Comparison of ENCODE assay signal across 15 cellular contexts in genomic region chr2:225056330-225057073, GRCh38. TPM values are rescaled to one million over a fixed set of nuclear protein-coding genes. Genes with fewer than 3 reads are reported as not detected.
DNase-seq lines count a peak whose midpoint lies in the region; ATAC-seq and TF ChIP-seq lines count a peak whose summit lies in the region.
"Had no signal": no experiment of that assay in that cellular context is flagged by ENCODE, and none has a peak within 500 bp of the region (broad histone marks: within the 10 kb centered on the region; RNA-seq: fewer than 3 reads in every experiment).

No MANE protein-coding gene starts in this region.

- H3K4me1 ChIP-seq in IMR-90 (ENCODE audit: control insufficient read depth, insufficient read depth, low read length): no peaks in the 10 kb centered on the region; the same call in 1 of the 2 replicates
- H3K4me1 ChIP-seq: BE2C, tibial nerve had no signal

- peak overlapping the region; percentile 36; the same call in 1 of the 3 replicates for H2BK15ac ChIP-seq in IMR-90 (ENCODE audit: low read depth, low read length)

- H3K27ac ChIP-seq in IMR-90 (ENCODE audit: insufficient read depth, low read length): no peak overlapping the region
- H3K27ac ChIP-seq: tibial nerve had no signal

- H3K4ac ChIP-seq in IMR-90 (ENCODE audit: low read depth, low read length): no peak overlapping the region

- H3K4me2 ChIP-seq in IMR-90 (ENCODE audit: low read depth, low read length): no peak overlapping the region

- H2AK9ac ChIP-seq in IMR-90 (replicated peaks; ENCODE audit: low read depth, low read length, poor library complexity): no peak overlapping the region

- no peak for TF ChIP-seq CTCF in IMR-90 (conservative IDR thresholded peaks at IDR 0.05; ENCODE audit: low read depth, low read length)

- H3K27ac Mint-ChIP-seq in activated naive CD4-positive, alpha-beta T cell treated with anti-CD3 and anti-CD28 coated beads, Interleukin-2, amount 50 U/mL, for 72 hours: no peak overlapping the region
- H3K27ac Mint-ChIP-seq in central memory CD8-positive, alpha-beta T cell (ENCODE audit: low read depth): peak overlapping the region; percentile 33
- peak overlapping the region in 9 of 10 donors; percentile 24 to 92 (median 66) for H3K27ac Mint-ChIP-seq in naive thymus-derived CD8-positive, alpha-beta T cell
- H3K27ac Mint-ChIP-seq: activated naive CD4-positive, alpha-beta T cell treated with anti-CD3 and anti-CD28 coated beads, Interleukin-2, amount 10 ng/mL, durations not matched to agents 7 days and 5 days; nephron had no signal

- H3K27me3 Mint-ChIP-seq in central memory CD8-positive, alpha-beta T cell: no peaks in the 10 kb centered on the region
- H3K27me3 Mint-ChIP-seq in naive thymus-derived CD8-positive, alpha-beta T cell: no peaks in the 10 kb centered on the region
- H3K27me3 Mint-ChIP-seq: activated naive CD4-positive, alpha-beta T cell treated with anti-CD3 and anti-CD28 coated beads, Interleukin-2, amount 10 ng/mL, durations not matched to agents 7 days and 5 days had no signal

- DNase-seq in activated naive CD4-positive, alpha-beta T cell treated with anti-CD3 and anti-CD28 coated beads, Interleukin-2, amount 50 U/mL, for 72 hours (ENCODE audit: low spot score in 2 of 2): no peak
- no peak for DNase-seq in activated naive CD4-positive, alpha-beta T cell treated with Interleukin-2 at 50 U/mL for 16 hours
- DNase-seq in IMR-90 (peak; percentile 76), KG1 (lab: John Stamatoyannopoulos, UW) (no peak), NCI-H2171 treated with DMSO at 0.1 percent for 48 hours (lab: John Stamatoyannopoulos, UW) (no peak)
- DNase-seq in central memory CD8-positive, alpha-beta T cell (ENCODE audit: low spot score in 2 of 2): no peak
- no peak for DNase-seq in naive thymus-derived CD8-positive, alpha-beta T cell
- DNase-seq: activated CD4-positive, alpha-beta T cell treated with anti-CD3 and anti-CD28 coated beads for 1 hour; activated naive CD4-positive, alpha-beta T cell treated with anti-CD3 and anti-CD28 coated beads, Interleukin-2, amount 10 ng/mL, durations not matched to agents 7 days and 5 days; BE2C; NCI-H2081 treated with DMSO at 0.1 percent for 48 hours; NCI-H774 had no signal

- H3K18ac ChIP-seq in IMR-90 (ENCODE audit: low read depth, low read length): no peak overlapping the region

- H2AK5ac ChIP-seq in IMR-90 (ENCODE audit: low read depth, low read length): no peak overlapping the region

- H3K23ac ChIP-seq in IMR-90 (ENCODE audit: low read depth, low read length): no peak overlapping the region

- in situ Hi-C loops in IMR-90 (cut with MboI; ENCODE audit: low sequenced_read_pairs): no loop called here

- no peak overlapping the region for H3K56ac ChIP-seq in IMR-90 (ENCODE audit: extremely low read depth, insufficient read depth, low read length)

- no CpG with 5 or more reads among the region's 2 CpGs for WGBS in IMR-90 (ENCODE audit: extremely low coverage in 2 of 2, insufficient read length in 1 of 2), 2 experiments

- BruUV-seq in IMR-90 (replicated peaks; lab: Mats Ljungman, UMichigan): no TSS peak

- dilution Hi-C loops in IMR-90 (cut with HindIII; ENCODE audit: low sequenced_read_pairs, unreplicated experiment): no loop called here

- H2AFZ ChIP-seq in IMR-90 (replicated peaks; ENCODE audit: low read length, poor library complexity): no peak overlapping the region

- H4K20me1 ChIP-seq in IMR-90 (ENCODE audit: insufficient read depth, low read length): no peaks in the 10 kb centered on the region

- no peak overlapping the region for H2BK5ac ChIP-seq in IMR-90 (ENCODE audit: low read depth, low read length, poor library complexity, severe bottlenecking)

- CTCF ChIA-PET in IMR-90 (lab: Yijun Ruan, JAX): interaction anchor here (0.7 kb wide), 2 partner anchors 13 to 59 kb away, joined by 3 read pairs; no protein-coding TSS in a partner anchor

- H3K36me3 ChIP-seq in IMR-90 (ENCODE audit: control insufficient read depth, insufficient read depth, low read length): no peaks in the 10 kb centered on the region
- H3K36me3 ChIP-seq: BE2C, tibial nerve had no signal

- H3K14ac ChIP-seq in IMR-90 (replicated peaks; ENCODE audit: low read depth, low read length): peak overlapping the region; percentile 56; the same call in 1 of the 2 replicates

- H3K27me3 ChIP-seq in IMR-90 (ENCODE audit: control insufficient read depth, insufficient read depth, low read length): no peaks in the 10 kb centered on the region
- H3K27me3 ChIP-seq: BE2C, tibial nerve had no signal

- H3K36me3 Mint-ChIP-seq in activated naive CD4-positive, alpha-beta T cell treated with anti-CD3 and anti-CD28 coated beads, Interleukin-2, amount 50 U/mL, for 72 hours: peaks cover 0 to 20% of the 10 kb centered on the region in 2 donors
- H3K36me3 Mint-ChIP-seq in central memory CD8-positive, alpha-beta T cell (ENCODE audit: insufficient read depth): no peaks in the 10 kb centered on the region
- H3K36me3 Mint-ChIP-seq in naive thymus-derived CD8-positive, alpha-beta T cell: peaks cover 0 to 5% (median 0%) of the 10 kb centered on the region in 3 donors

- H3K4me3 ChIP-seq in IMR-90 (ENCODE audit: insufficient read depth, low read depth, low read length): no peak overlapping the region
- H3K4me3 ChIP-seq: tibial nerve had no signal

- no peaks in the 10 kb centered on the region for H3K79me1 ChIP-seq in IMR-90 (ENCODE audit: low read depth in 1 of 2, low read length in 2 of 2)

- intact Hi-C loops in IMR-90 (cut with micrococcal nuclease): no loop called here

- no peaks in the 10 kb centered on the region for H3K9me3 ChIP-seq in IMR-90 (ENCODE audit: control insufficient read depth, insufficient read depth, low read length)
- H3K9me3 ChIP-seq: BE2C, tibial nerve had no signal

- peak overlapping the region; percentile 1; the same call in 1 of the 2 replicates for H2BK120ac ChIP-seq in IMR-90 (ENCODE audit: low read depth, low read length)

- TF ChIP-seq RAD21 in IMR-90 (IDR thresholded peaks at IDR 0.05; ENCODE audit: low read length): no peak

- no peak overlapping the region for H3K9ac ChIP-seq in IMR-90 (ENCODE audit: low read depth, low read length)

- peak overlapping the region; percentile 40; the same call in 1 of the 2 replicates for H4K91ac ChIP-seq in IMR-90 (ENCODE audit: insufficient read depth, low read depth, low read length)

- H3K4me1 Mint-ChIP-seq in central memory CD8-positive, alpha-beta T cell: peaks cover 42% of the 10 kb centered on the region
- H3K4me1 Mint-ChIP-seq in naive thymus-derived CD8-positive, alpha-beta T cell: peaks cover 8 to 66% (median 49%) of the 10 kb centered on the region in 4 donors
- H3K4me1 Mint-ChIP-seq: nephron had no signal

- no peak for TF ChIP-seq POLR2A in IMR-90 (IDR thresholded peaks at IDR 0.05; ENCODE audit: low read depth, low read length)

- H3K4me3 Mint-ChIP-seq in central memory CD8-positive, alpha-beta T cell: no peak overlapping the region
- peak overlapping the region in 7 of 10 donors; percentile 9 to 49 (median 39) for H3K4me3 Mint-ChIP-seq in naive thymus-derived CD8-positive, alpha-beta T cell
- H3K4me3 Mint-ChIP-seq: activated naive CD4-positive, alpha-beta T cell treated with anti-CD3 and anti-CD28 coated beads, Interleukin-2, amount 10 ng/mL, durations not matched to agents 7 days and 5 days; nephron had no signal

- ATAC-seq in activated naive CD4-positive, alpha-beta T cell treated with anti-CD3 and anti-CD28 coated beads, Interleukin-2, amount 50 U/mL, for 72 hours: peak; percentile 66 to 80
- peak; percentile 95 for ATAC-seq in IMR-90 (ENCODE audit: low read depth)
- peak; percentile 38 for ATAC-seq in central memory CD8-positive, alpha-beta T cell (replicated peaks; ENCODE audit: extremely low read depth, poor library complexity, severe bottlenecking)
- peak in 1 of 2 donors; percentile 65 for ATAC-seq in naive thymus-derived CD8-positive, alpha-beta T cell
- no peak for ATAC-seq in GM18861 (IDR thresholded peaks at IDR 0.05; ENCODE audit: unreplicated experiment)

- H3K9me3 Mint-ChIP-seq in activated naive CD4-positive, alpha-beta T cell treated with anti-CD3 and anti-CD28 coated beads, Interleukin-2, amount 50 U/mL, for 72 hours: no peaks in the 10 kb centered on the region
- H3K9me3 Mint-ChIP-seq in central memory CD8-positive, alpha-beta T cell: no peaks in the 10 kb centered on the region
- H3K9me3 Mint-ChIP-seq in naive thymus-derived CD8-positive, alpha-beta T cell: peaks cover 0 to 6% (median 0%) of the 10 kb centered on the region in 9 donors

- H2BK20ac ChIP-seq in IMR-90 (ENCODE audit: low read depth, low read length): peak overlapping the region; percentile 18; the same call in 1 of the 2 replicates

- no peak overlapping the region for H4K5ac ChIP-seq in IMR-90 (ENCODE audit: low read depth, low read length)

- H3K9me1 ChIP-seq in IMR-90 (ENCODE audit: insufficient read depth, low read length): no peaks in the 10 kb centered on the region

- POLR2A ChIA-PET in IMR-90 (lab: Charles Lee; ENCODE audit: unreplicated experiment): no interaction called here
- POLR2A ChIA-PET in naive thymus-derived CD8-positive, alpha-beta T cell (lab: Charles Lee): interaction anchor here (1.0 to 5.2 kb wide), 3 partner anchors 14 to 24 kb away, joined by 3 to 64 read pairs (median 3); partner anchors contain the start of gene DOCK10

- no peak overlapping the region for H4K8ac ChIP-seq in IMR-90 (ENCODE audit: low read depth in 2 of 2, low read length in 2 of 2)

TF ChIP-seq in IMR-90, 13 proteins besides CTCF, POLR2A, EP300 and RAD21:
- TF ChIP-seq FOS (IDR thresholded peaks at IDR 0.05; ENCODE audit: low read depth, low read length) (peak; percentile 54; the same call in 1 of the 2 replicates), MAFK (IDR thresholded peaks at IDR 0.05; ENCODE audit: low read depth, low read length) (no peak), CEBPB (IDR thresholded peaks at IDR 0.05; ENCODE audit: low read depth, low read length) (no peak)

RNA-seq across cellular contexts. Expression of gene DOCK10, which starts 14.2 kb away (rescaled TPM):
- 100 to 1,000 TPM; 173 to 197 TPM for total RNA-seq in activated naive CD4-positive, alpha-beta T cell treated with anti-CD3 and anti-CD28 coated beads, Interleukin-2, amount 50 U/mL, for 72 hours
- total RNA-seq in IMR-90 (2012; rRNA removed): 63.6 and 75.3 TPM in 2 replicates
- 46.7 and 58.6 TPM in 2 replicates for polyA plus RNA-seq in IMR-90 (2012; rRNA removed)
- 15.4 and 38.0 TPM in 2 replicates for polyA plus RNA-seq in IMR-90 (2012; cell fraction: cytosol; rRNA removed)
- polyA plus RNA-seq in IMR-90 (2012; cell fraction: nucleus; rRNA removed; ENCODE audit: low replicate concordance): 38.5 and 130 TPM in 2 replicates
- total RNA-seq in naive thymus-derived CD8-positive, alpha-beta T cell: 100 to 1,000 TPM; 165 to 180 TPM
- polyA plus RNA-seq in naive thymus-derived CD8-positive, alpha-beta T cell: 10 to 100 TPM; 34.1 to 57.9 (median 47.8) TPM

Comparison
In these comparisons a context has a peak if more than half of its experiments do, and no peak if none do; other contexts are left out.
1. H3K27ac Mint-ChIP-seq: peak in central memory CD8-positive, alpha-beta T cell (single experiment) and naive thymus-derived CD8-positive, alpha-beta T cell (9 of 10); none in activated naive CD4-positive, alpha-beta T cell treated with anti-CD3 and anti-CD28 coated beads, Interleukin-2, amount 50 U/mL, for 72 hours (0 of 2).